8 cellular contexts compared by ENCODE assay signal in the genomic region with DNA sequence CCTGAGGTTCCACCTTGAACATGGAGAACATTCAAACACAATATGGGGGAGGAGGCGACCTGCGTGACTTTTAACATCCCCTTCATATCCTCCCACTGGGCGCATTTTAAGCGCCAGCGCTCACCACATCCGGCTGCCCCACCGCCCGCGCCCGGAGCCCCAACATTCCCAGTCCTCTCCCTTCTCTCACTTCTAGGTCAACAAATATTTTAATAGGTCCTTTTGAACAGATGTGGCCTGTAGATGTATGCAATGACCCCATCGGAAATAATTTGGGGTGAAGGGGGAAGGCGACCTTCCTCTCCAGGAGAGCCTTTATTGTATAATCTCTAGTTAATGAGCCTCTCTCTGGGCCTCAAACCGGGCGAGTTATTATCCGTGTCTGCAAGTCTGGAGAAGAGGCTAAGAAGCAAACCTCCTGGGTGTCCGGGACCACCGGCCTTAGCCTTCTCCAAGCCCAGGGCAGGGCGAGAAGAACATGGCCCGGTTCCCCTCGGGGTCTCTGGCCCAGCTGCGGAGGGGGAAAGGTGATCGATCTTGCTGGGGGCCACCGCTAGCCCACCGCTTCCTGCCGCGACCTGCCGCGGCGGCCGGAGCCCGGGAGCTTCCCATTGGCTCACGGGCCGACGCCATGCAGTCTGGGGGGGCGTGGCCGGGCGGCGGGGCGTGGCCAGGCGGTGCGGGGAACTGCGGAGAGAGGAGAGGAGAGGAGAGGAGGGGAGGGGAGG.
DNase-seq lines count a peak whose midpoint lies in the region; ATAC-seq, FAIRE-seq and TF ChIP-seq lines count a peak whose summit lies in the region.

No MANE protein-coding gene starts in this region.

- DNase-seq in ELR (ENCODE audit: low read depth) (peak; percentile 85), RCC 7860 (ENCODE audit: low spot score) (peak; percentile 35), glutamatergic neuron (peak; percentile 98), osteocyte (ENCODE audit: extremely low spot score, unreplicated experiment) (peak; percentile 93), thyroid gland (peak; percentile 65 to 74), NCI-H128 (lab: John Stamatoyannopoulos, UW; ENCODE audit: unreplicated experiment) (no peak)
- DNase-seq in activated naive CD4-positive, alpha-beta T cell treated with anti-CD3 and anti-CD28 coated beads, Interleukin-2, amount 50 U/mL, for 72 hours (ENCODE audit: low spot score in 2 of 2) = peak; percentile 64 to 74

- no peak overlapping the region for H3K27ac Mint-ChIP-seq in activated naive CD4-positive, alpha-beta T cell treated with anti-CD3 and anti-CD28 coated beads, Interleukin-2, amount 50 U/mL, for 72 hours
- H3K27ac Mint-ChIP-seq in glutamatergic neuron (ENCODE audit: unreplicated experiment) = no peak overlapping the region
- peak overlapping the region; percentile 64 for H3K27ac Mint-ChIP-seq in osteocyte (ENCODE audit: unreplicated experiment)

- H3K9me3 ChIP-seq in thyroid gland = no peaks in the 10 kb centered on the region

- FAIRE-seq in RCC 7860 (lab: Jason Lieb, UNC) = no peak

- H3K4me1 Mint-ChIP-seq in glutamatergic neuron (ENCODE audit: low read depth, unreplicated experiment) (peaks cover 5% of the 10 kb centered on the region), osteocyte (ENCODE audit: unreplicated experiment) (peaks cover 14% of the 10 kb centered on the region)

- no peaks in the 10 kb centered on the region for H3K36me3 Mint-ChIP-seq in activated naive CD4-positive, alpha-beta T cell treated with anti-CD3 and anti-CD28 coated beads, Interleukin-2, amount 50 U/mL, for 72 hours
- H3K36me3 Mint-ChIP-seq in glutamatergic neuron (ENCODE audit: unreplicated experiment) (peaks cover 6% of the 10 kb centered on the region), osteocyte (ENCODE audit: unreplicated experiment) (no peaks in the 10 kb centered on the region)

- H3K27ac ChIP-seq in thyroid gland = no peak overlapping the region

- intact Hi-C loops in thyroid gland (cut with DNase I) = no loop called here

- no peak for TF ChIP-seq POLR2A in thyroid gland (IDR thresholded peaks at IDR 0.05)

- peak overlapping the region; percentile 77 for H3K4me3 Mint-ChIP-seq in glutamatergic neuron (ENCODE audit: unreplicated experiment)
- peak overlapping the region; percentile 74 for H3K4me3 Mint-ChIP-seq in osteocyte (ENCODE audit: unreplicated experiment)

- WGBS in thyroid gland, 2 donors = 18 to 30% methylated on average over 17 to 20 of the region's 42 CpGs

- H3K9me3 Mint-ChIP-seq in activated naive CD4-positive, alpha-beta T cell treated with anti-CD3 and anti-CD28 coated beads, Interleukin-2, amount 50 U/mL, for 72 hours = no peaks in the 10 kb centered on the region
- H3K9me3 Mint-ChIP-seq in glutamatergic neuron (ENCODE audit: unreplicated experiment) (peaks cover 5% of the 10 kb centered on the region), osteocyte (ENCODE audit: unreplicated experiment) (no peaks in the 10 kb centered on the region)

- H3K4me3 ChIP-seq in thyroid gland (replicated peaks in 1 of 3) = peak overlapping the region in 1 of 3 donors; percentile 38

- H3K36me3 ChIP-seq in thyroid gland = no peaks in the 10 kb centered on the region

- H3K27me3 Mint-ChIP-seq in glutamatergic neuron (ENCODE audit: unreplicated experiment) = peaks cover 4% of the 10 kb centered on the region
- H3K27me3 Mint-ChIP-seq in osteocyte (ENCODE audit: unreplicated experiment) = no peaks in the 10 kb centered on the region

- no peaks in the 10 kb centered on the region for H3K27me3 ChIP-seq in thyroid gland

- H3K4me1 ChIP-seq in thyroid gland = peaks cover 3 to 18% of the 10 kb centered on the region in 2 donors

- peak; percentile 65 for ATAC-seq in HG02852 (IDR thresholded peaks at IDR 0.05; ENCODE audit: unreplicated experiment)
- ATAC-seq in activated naive CD4-positive, alpha-beta T cell treated with anti-CD3 and anti-CD28 coated beads, Interleukin-2, amount 50 U/mL, for 72 hours = peak; percentile 86 to 87

- TF ChIP-seq CTCF in glutamatergic neuron (IDR thresholded peaks at IDR 0.05; ENCODE audit: partially characterized antibody, unreplicated experiment) (no peak), osteocyte (IDR thresholded peaks at IDR 0.05) (no peak), thyroid gland (IDR thresholded peaks at IDR 0.05) (no peak)
